In the genomic region with DNA sequence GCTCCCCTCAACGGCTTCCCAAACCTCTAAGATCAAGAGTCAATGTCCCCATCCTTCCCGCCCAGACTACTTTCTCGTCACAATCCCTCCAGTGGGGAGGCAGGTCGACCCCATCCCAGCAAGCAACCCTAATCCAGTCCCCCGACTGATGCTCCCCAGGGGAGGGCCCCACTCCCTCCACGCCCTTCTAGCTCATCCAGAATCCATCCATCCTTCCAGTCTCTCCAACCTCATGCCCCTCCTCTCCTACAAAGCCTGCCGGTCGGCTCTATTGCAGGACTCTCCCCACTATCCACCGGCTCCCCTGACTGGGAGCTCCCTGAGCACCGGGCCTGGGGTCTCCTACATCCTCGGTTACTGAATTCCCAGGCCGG, we compare ENCODE assay signal across 9 cellular contexts. TPM values are rescaled to one million over a fixed set of nuclear protein-coding genes. Genes with fewer than 3 reads are reported as not detected.
DNase-seq lines count a peak whose midpoint lies in the region; ATAC-seq and TF ChIP-seq lines count a peak whose summit lies in the region.
"Had no signal": no experiment of that assay in that cellular context is flagged by ENCODE, and none has a peak within 500 bp of the region (broad histone marks: within the 10 kb centered on the region; RNA-seq: fewer than 3 reads in every experiment).

No MANE protein-coding gene starts in this region.

- H3K27ac ChIP-seq in HUES48 (ENCODE audit: low read depth, low read length): no peak overlapping the region
- H3K27ac ChIP-seq in iPS-18a (ENCODE audit: low read length): no peak overlapping the region
- H3K27ac ChIP-seq in spleen: peak overlapping the region in 5 of 8 donors; percentile 64 to 78 (median 78)

- no peaks in the 10 kb centered on the region for H3K9me3 ChIP-seq in HUES48 (ENCODE audit: control insufficient read depth, insufficient read depth, low read length)
- H3K9me3 ChIP-seq in adipocyte (ENCODE audit: control insufficient read depth, low read length): no peaks in the 10 kb centered on the region
- no peaks in the 10 kb centered on the region for H3K9me3 ChIP-seq in iPS-18a (ENCODE audit: control insufficient read depth, low read depth, low read length)
- H3K9me3 ChIP-seq in spleen: peaks cover 0 to 9% (median 6%) of the 10 kb centered on the region in 8 donors

- no peak for TF ChIP-seq CTCF in spleen (IDR thresholded peaks at IDR 0.05 in 8 of 11, conservative IDR thresholded peaks at IDR 0.05 in 3 of 11)

- no peak for DNase-seq in adipocyte (ENCODE audit: low read depth)
- DNase-seq in spleen: no peak
- no peak for DNase-seq in NCI-H446 treated with DMSO at 0.1 percent for 48 hours (lab: John Stamatoyannopoulos, UW)
- no peak for DNase-seq in SK-N-DZ (ENCODE audit: low spot score)
- DNase-seq: activated CD4-positive, CD25-positive, alpha-beta regulatory T cell treated with anti-CD3 and anti-CD28 coated beads, Interleukin-2, amount 50 U/mL, for 72 hours had no signal

- no peak for ATAC-seq in HG03175 (IDR thresholded peaks at IDR 0.05; ENCODE audit: unreplicated experiment)
- ATAC-seq in GM18873 (IDR thresholded peaks at IDR 0.05; ENCODE audit: low FRiP score, unreplicated experiment): no peak

- H3K4me3 ChIP-seq in HUES48 (ENCODE audit: low read depth, low read length) (peak overlapping the region; percentile 90), adipocyte (ENCODE audit: low read length) (peak overlapping the region; percentile 91), iPS-18a (ENCODE audit: low read length) (peak overlapping the region; percentile 78), spleen (peak overlapping the region; percentile 50 to 92 (median 74))

- H3K36me3 ChIP-seq in HUES48 (ENCODE audit: control insufficient read depth, insufficient read depth, low read length): no peaks in the 10 kb centered on the region
- H3K36me3 ChIP-seq in adipocyte (ENCODE audit: control insufficient read depth, insufficient read depth, low read length, severe bottlenecking): no peaks in the 10 kb centered on the region
- H3K36me3 ChIP-seq in iPS-18a (ENCODE audit: control insufficient read depth, low read depth, low read length): no peaks in the 10 kb centered on the region
- H3K36me3 ChIP-seq in spleen: no peaks in the 10 kb centered on the region

- intact Hi-C loops in spleen (cut with DNase I; ENCODE audit: low total_unique reads): no loop called here

- peaks cover 2% of the 10 kb centered on the region for H3K4me1 ChIP-seq in HUES48 (ENCODE audit: control insufficient read depth, insufficient read depth, low read length)
- peaks cover 27% of the 10 kb centered on the region for H3K4me1 ChIP-seq in adipocyte (ENCODE audit: control insufficient read depth, insufficient read depth, low read length)
- H3K4me1 ChIP-seq in iPS-18a (ENCODE audit: control insufficient read depth, low read depth, low read length): peaks cover 14% of the 10 kb centered on the region
- peaks cover 0 to 30% (median 23%) of the 10 kb centered on the region in 6 donors for H3K4me1 ChIP-seq in spleen

- WGBS in spleen, 5 donors: 32 to 38% (median 36%) methylated on average over 12 of the region's 12 CpGs

- H3K27me3 ChIP-seq in HUES48 (ENCODE audit: control insufficient read depth, insufficient read depth, low read length) (peaks cover 22% of the 10 kb centered on the region), adipocyte (replicated peaks; ENCODE audit: control insufficient read depth, insufficient read depth, low read length) (no peaks in the 10 kb centered on the region), iPS-18a (ENCODE audit: control insufficient read depth, insufficient read depth, low read length) (peaks cover 16% of the 10 kb centered on the region), spleen (replicated peaks in 1 of 7) (peaks cover 0 to 51% (median 19%) of the 10 kb centered on the region in 7 donors)

- H3K9ac ChIP-seq in HUES48 (ENCODE audit: low read depth, low read length): no peak overlapping the region
- peak overlapping the region; percentile 93 for H3K9ac ChIP-seq in adipocyte (ENCODE audit: low read length)
- H3K9ac ChIP-seq in iPS-18a (ENCODE audit: low read length): peak overlapping the region; percentile 67

- TF ChIP-seq POLR2A in spleen (IDR thresholded peaks at IDR 0.05): no peak

RNA-seq across cellular contexts. Expression of a gene that starts 1.3 kb away (rescaled TPM):
- total RNA-seq in spleen: 10 to 100 TPM in 1 of 7 donors, 1 to 10 TPM in 6; 3.4 to 15.0 (median 8.3) TPM
- polyA plus RNA-seq in spleen: 1 to 10 TPM in 2 of 3 donors, under 1 TPM in 1; 0.47 to 8.4 (median 2.2) TPM
- 22.6 and 26.3 TPM in 2 replicates for polyA plus RNA-seq in SK-N-DZ (2014; cell fraction: cytosol; rRNA removed)
- polyA plus RNA-seq in SK-N-DZ (2014; cell fraction: nucleus; rRNA removed): 136 and 202 TPM in 2 replicates

Comparison
In these comparisons a context has a peak if more than half of its experiments do, and no peak if none do; other contexts are left out.
1. H3K27ac ChIP-seq: peak in spleen (5 of 8); none in HUES48 (single experiment) and iPS-18a (single experiment).
2. Peak in every context shown above with its lines, with median percentiles within 50 percentile points of each other: H3K4me3 ChIP-seq.